Comparison of ENCODE assay signal across 39 cellular contexts in the genomic region with DNA sequence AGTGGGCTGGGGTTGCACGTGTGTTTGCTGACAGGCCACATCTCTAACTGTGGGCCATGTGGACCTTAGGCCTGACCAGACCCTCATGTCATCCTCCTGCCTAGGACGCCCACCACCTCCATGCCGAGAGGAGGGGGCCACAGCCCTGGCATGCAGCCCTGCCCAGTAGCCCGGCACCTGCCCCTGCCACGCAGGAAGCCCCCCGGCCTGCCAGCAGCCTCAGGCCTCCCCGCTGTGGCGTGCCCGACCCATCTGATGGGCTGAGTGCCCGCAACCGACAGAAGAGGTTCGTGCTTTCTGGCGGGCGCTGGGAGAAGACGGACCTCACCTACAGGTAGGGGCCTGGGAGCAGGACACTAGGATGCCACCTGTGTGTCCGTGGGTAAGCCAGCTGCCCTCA. TPM values are rescaled to one million over a fixed set of nuclear protein-coding genes. Genes with fewer than 3 reads are reported as not detected.
"Had no signal": no experiment of that assay in that cellular context is flagged by ENCODE, and none has a peak within 500 bp of the region (broad histone marks: within the 10 kb centered on the region; RNA-seq: fewer than 3 reads in every experiment).

No MANE protein-coding gene starts in this region.

- H3K27ac ChIP-seq: body of pancreas, esophagus squamous epithelium had no signal

- H3K36me3 ChIP-seq: esophagus squamous epithelium, WERI-Rb-1 had no signal

- ATAC-seq: activated CD4-positive, CD25-positive, alpha-beta regulatory T cell treated with anti-CD3 and anti-CD28 coated beads, Interleukin-2, amount 50 U/mL, for 24 hours; activated CD8-positive, alpha-beta memory T cell treated with anti-CD3 and anti-CD28 coated beads, Interleukin-2, amount 10 ng/mL, durations not matched to agents 7 days and 5 days; activated CD8-positive, alpha-beta T cell treated with anti-CD3 and anti-CD28 coated beads, Interleukin-2, amount 10 ng/mL, durations not matched to agents 7 days and 5 days; activated T-cell treated with anti-CD3 and anti-CD28 coated beads, Interleukin-2, amount 50 U/mL, for 72 hours; activated T-helper 17 cell treated with anti-CD3 and anti-CD28 coated beads, Interleukin-2, amount 50 U/mL, for 72 hours; body of pancreas; effector memory CD8-positive, alpha-beta T cell; gastroesophageal sphincter; T-helper 17 cell had no signal

- H3K36me3 Mint-ChIP-seq: activated CD4-positive, alpha-beta memory T cell treated with anti-CD3 and anti-CD28 coated beads for 36 hours; activated CD8-positive, alpha-beta memory T cell treated with anti-CD3 and anti-CD28 coated beads, Interleukin-2, amount 10 ng/mL, durations not matched to agents 7 days and 5 days; activated naive CD8-positive, alpha-beta T cell had no signal

- H3K9me3 ChIP-seq: body of pancreas, esophagus squamous epithelium, gastroesophageal sphincter had no signal

- DNase-seq: activated B cell treated with CpG ODN at 0.5 μM for 24 hours; activated CD4-positive, alpha-beta memory T cell treated with anti-CD3 and anti-CD28 coated beads for 36 hours; activated CD4-positive, alpha-beta T cell treated with anti-CD3 and anti-CD28 coated beads for 48 hours; activated CD4-positive, alpha-beta T cell treated with anti-CD3 and anti-CD28 coated beads, Interleukin-2, amount 50 U/mL, for 1 hour; activated CD8-positive, alpha-beta memory T cell treated with anti-CD3 and anti-CD28 coated beads, Interleukin-2, amount 10 ng/mL, durations not matched to agents 7 days and 5 days; activated CD8-positive, alpha-beta memory T cell treated with anti-CD3 and anti-CD28 coated beads, Interleukin-2, amount 50 U/mL, for 4 hours; activated CD8-positive, alpha-beta T cell treated with anti-CD3 and anti-CD28 coated beads, Interleukin-2, amount 10 ng/mL, durations not matched to agents 7 days and 5 days; activated effector memory CD4-positive, alpha-beta T cell treated with Interleukin-2 at 50 U/mL for 16 hours; activated gamma-delta T cell treated with Interleukin-2 at 50 U/mL for 16 hours; activated naive CD4-positive, alpha-beta T cell treated with anti-CD3 and anti-CD28 coated beads, Interleukin-2, amount 50 U/mL, for 16 hours; activated naive CD4-positive, alpha-beta T cell treated with Interleukin-2 at 50 U/mL for 16 hours; activated T-cell treated with anti-CD3 and anti-CD28 coated beads, Interleukin-2, amount 50 U/mL, for 1 hour; activated T-cell treated with anti-CD3 and anti-CD28 coated beads, Interleukin-2, amount 50 U/mL, for 72 hours; amniotic stem cell; aorta; body of pancreas; caudate nucleus; cortex of kidney; dermis blood vessel endothelial cell; effector CD4-positive, alpha-beta T cell; effector memory CD8-positive, alpha-beta T cell; erythroblast; esophagus squamous epithelium; foreskin melanocyte; T-helper 1 cell; T-helper 17 cell; T1000; WERI-Rb-1 had no signal

- H3K4me3 ChIP-seq: body of pancreas, esophagus squamous epithelium, gastroesophageal sphincter had no signal

- FAIRE-seq: colon had no signal

- H3K4me3 Mint-ChIP-seq: activated B cell treated with CpG ODN at 0.5 μM for 24 hours; activated CD4-positive, alpha-beta memory T cell treated with anti-CD3 and anti-CD28 coated beads for 36 hours; activated CD8-positive, alpha-beta memory T cell treated with anti-CD3 and anti-CD28 coated beads, Interleukin-2, amount 10 ng/mL, durations not matched to agents 7 days and 5 days; activated CD8-positive, alpha-beta T cell treated with anti-CD3 and anti-CD28 coated beads, Interleukin-2, amount 10 ng/mL, durations not matched to agents 7 days and 5 days; activated naive CD8-positive, alpha-beta T cell; activated T-cell treated with anti-CD3 and anti-CD28 coated beads, Interleukin-2, amount 50 U/mL, for 72 hours; activated T-helper 17 cell treated with anti-CD3 and anti-CD28 coated beads, Interleukin-2, amount 50 U/mL, for 72 hours; effector memory CD8-positive, alpha-beta T cell; T-helper 17 cell; T-helper 2 cell treated with Interferon-gamma antibody and Interleukin-4, amounts not matched to agents 5 μg/mL and 100 μg/mL, for 36 hours had no signal

- H3K27me3 Mint-ChIP-seq: activated B cell treated with CpG ODN at 0.5 μM for 24 hours; activated CD4-positive, alpha-beta memory T cell treated with anti-CD3 and anti-CD28 coated beads for 36 hours; activated CD8-positive, alpha-beta memory T cell treated with anti-CD3 and anti-CD28 coated beads, Interleukin-2, amount 10 ng/mL, durations not matched to agents 7 days and 5 days; activated naive CD8-positive, alpha-beta T cell; activated T-helper 17 cell treated with anti-CD3 and anti-CD28 coated beads, Interleukin-2, amount 50 U/mL, for 72 hours; effector memory CD8-positive, alpha-beta T cell; T-helper 17 cell had no signal

- H3K4me1 Mint-ChIP-seq: activated T-helper 17 cell treated with anti-CD3 and anti-CD28 coated beads, Interleukin-2, amount 50 U/mL, for 72 hours; T-helper 17 cell had no signal

- H3K27ac Mint-ChIP-seq: activated B cell treated with CpG ODN at 0.5 μM for 24 hours; activated CD4-positive, alpha-beta memory T cell treated with anti-CD3 and anti-CD28 coated beads for 36 hours; activated CD8-positive, alpha-beta memory T cell treated with anti-CD3 and anti-CD28 coated beads, Interleukin-2, amount 10 ng/mL, durations not matched to agents 7 days and 5 days; activated CD8-positive, alpha-beta T cell treated with anti-CD3 and anti-CD28 coated beads, Interleukin-2, amount 10 ng/mL, durations not matched to agents 7 days and 5 days; activated naive CD8-positive, alpha-beta T cell; activated T-cell treated with anti-CD3 and anti-CD28 coated beads, Interleukin-2, amount 50 U/mL, for 72 hours; effector memory CD8-positive, alpha-beta T cell; T-helper 17 cell; T-helper 2 cell treated with Interferon-gamma antibody and Interleukin-4, amounts not matched to agents 5 μg/mL and 100 μg/mL, for 36 hours had no signal

- H3K9me3 Mint-ChIP-seq: activated B cell treated with CpG ODN at 0.5 μM for 24 hours; activated CD4-positive, alpha-beta memory T cell treated with anti-CD3 and anti-CD28 coated beads for 36 hours; activated T-cell treated with anti-CD3 and anti-CD28 coated beads, Interleukin-2, amount 50 U/mL, for 72 hours; activated T-helper 17 cell treated with anti-CD3 and anti-CD28 coated beads, Interleukin-2, amount 50 U/mL, for 72 hours; effector memory CD8-positive, alpha-beta T cell; T-helper 2 cell treated with Interferon-gamma antibody and Interleukin-4, amounts not matched to agents 5 μg/mL and 100 μg/mL, for 36 hours had no signal

- H3K27me3 ChIP-seq: body of pancreas, esophagus squamous epithelium, gastroesophageal sphincter had no signal

RNA-seq across cellular contexts. Expression of gene C22orf15, which starts 16.3 kb away (rescaled TPM):
- total RNA-seq: activated T-helper 17 cell treated with anti-CD3 and anti-CD28 coated beads, Interleukin-2, amount 50 U/mL, for 72 hours; body of pancreas; chondrocyte; dermis blood vessel endothelial cell; esophagus squamous epithelium had no signal

RNA-seq across cellular contexts. Expression of gene VPREB3, which starts 24.9 kb away (rescaled TPM):
- total RNA-seq: activated CD4-positive, alpha-beta memory T cell treated with anti-CD3 and anti-CD28 coated beads for 36 hours; activated CD8-positive, alpha-beta memory T cell treated with anti-CD3 and anti-CD28 coated beads for 36 hours; activated CD8-positive, alpha-beta T cell treated with anti-CD3 and anti-CD28 coated beads, Interleukin-2, amount 10 ng/mL, durations not matched to agents 7 days and 5 days; activated T-helper 17 cell treated with anti-CD3 and anti-CD28 coated beads, Interleukin-2, amount 50 U/mL, for 72 hours; body of pancreas; chondrocyte; dermis blood vessel endothelial cell; esophagus squamous epithelium; fibroblast of lung; fibroblast of villous mesenchyme; glomerular endothelial cell had no signal
- polyA plus RNA-seq: aorta, fibroblast of lung had no signal
